16 cellular contexts compared by ENCODE assay signal in genomic region chr7:128120976-128121490, GRCh38.
"Had no signal": no experiment of that assay in that cellular context is flagged by ENCODE, and none has a peak within 500 bp of the region (broad histone marks: within the 10 kb centered on the region; RNA-seq: fewer than 3 reads in every experiment).

No MANE protein-coding gene starts in this region.

- DNase-seq: activated CD4-positive, alpha-beta T cell treated with anti-CD3 and anti-CD28 coated beads for 36 hours; activated CD8-positive, alpha-beta T cell treated with anti-CD3 and anti-CD28 coated beads, Interleukin-2, amount 10 ng/mL, durations not matched to agents 7 days and 5 days; activated naive CD4-positive, alpha-beta T cell treated with Interleukin-2 at 50 U/mL for 16 hours; cerebellar nuclear complex; gastrocnemius medialis; stimulated activated CD4-positive, alpha-beta T cell treated with anti-CD3 and anti-CD28 coated beads, Interleukin-15, amount 100 ng/mL, for 24 hours; stimulated activated CD4-positive, alpha-beta T cell treated with anti-CD3 and anti-CD28 coated beads, Interleukin-4, amount 100 ng/mL, for 1 hour; stimulated activated naive B cell treated with anti-CD40 and anti-IgM and Interleukin-4, amounts not matched to agents 10 μg/mL and 1 μg/mL and 100 μg/mL, for 72 hours; T-helper 17 cell; transverse colon had no signal

- H3K4me3 ChIP-seq: neural progenitor cell, transverse colon had no signal

- H3K9ac ChIP-seq: neural progenitor cell, parathyroid adenoma had no signal

- H3K27me3 Mint-ChIP-seq: activated CD4-positive, alpha-beta T cell treated with anti-CD3 and anti-CD28 coated beads for 36 hours; stimulated activated naive B cell treated with anti-CD40 and anti-IgM and Interleukin-4, amounts not matched to agents 10 μg/mL and 1 μg/mL and 100 μg/mL, for 72 hours had no signal

- H3K4me3 Mint-ChIP-seq: activated CD4-positive, alpha-beta T cell treated with anti-CD3 and anti-CD28 coated beads for 36 hours; activated CD8-positive, alpha-beta T cell treated with anti-CD3 and anti-CD28 coated beads, Interleukin-2, amount 10 ng/mL, durations not matched to agents 7 days and 5 days; neural progenitor cell; stimulated activated naive B cell treated with anti-CD40 and anti-IgM and Interleukin-4, amounts not matched to agents 10 μg/mL and 1 μg/mL and 100 μg/mL, for 72 hours; T-helper 17 cell had no signal

- H3K27ac ChIP-seq: ascending aorta, epithelial cell of prostate, gastrocnemius medialis, neural progenitor cell, parathyroid adenoma, transverse colon had no signal

- H3K36me3 Mint-ChIP-seq: neural progenitor cell; stimulated activated naive B cell treated with anti-CD40 and anti-IgM and Interleukin-4, amounts not matched to agents 10 μg/mL and 1 μg/mL and 100 μg/mL, for 72 hours had no signal

- ATAC-seq: activated CD4-positive, alpha-beta T cell treated with anti-CD3 and anti-CD28 coated beads for 36 hours; activated CD8-positive, alpha-beta T cell treated with anti-CD3 and anti-CD28 coated beads, Interleukin-2, amount 10 ng/mL, durations not matched to agents 7 days and 5 days; gastrocnemius medialis; stimulated activated naive B cell treated with anti-CD40 and anti-IgM and Interleukin-4, amounts not matched to agents 10 μg/mL and 1 μg/mL and 100 μg/mL, for 72 hours; T-helper 17 cell had no signal

- H3K27ac Mint-ChIP-seq: activated CD4-positive, alpha-beta T cell treated with anti-CD3 and anti-CD28 coated beads for 36 hours; activated CD8-positive, alpha-beta T cell treated with anti-CD3 and anti-CD28 coated beads, Interleukin-2, amount 10 ng/mL, durations not matched to agents 7 days and 5 days; neural progenitor cell; stimulated activated naive B cell treated with anti-CD40 and anti-IgM and Interleukin-4, amounts not matched to agents 10 μg/mL and 1 μg/mL and 100 μg/mL, for 72 hours; T-helper 17 cell had no signal

- H3K9me3 ChIP-seq: ascending aorta, breast epithelium, gastrocnemius medialis, heart right ventricle, transverse colon had no signal

- H3K4me1 ChIP-seq: ascending aorta, breast epithelium, gastrocnemius medialis, parathyroid adenoma, transverse colon had no signal

- H3K27me3 ChIP-seq: ascending aorta, breast epithelium, neural progenitor cell had no signal

- H3K36me3 ChIP-seq: ascending aorta, breast epithelium, gastrocnemius medialis, heart right ventricle, neural progenitor cell, transverse colon had no signal

- H3K9me3 Mint-ChIP-seq: neural progenitor cell; stimulated activated naive B cell treated with anti-CD40 and anti-IgM and Interleukin-4, amounts not matched to agents 10 μg/mL and 1 μg/mL and 100 μg/mL, for 72 hours had no signal
